In the genomic region with DNA sequence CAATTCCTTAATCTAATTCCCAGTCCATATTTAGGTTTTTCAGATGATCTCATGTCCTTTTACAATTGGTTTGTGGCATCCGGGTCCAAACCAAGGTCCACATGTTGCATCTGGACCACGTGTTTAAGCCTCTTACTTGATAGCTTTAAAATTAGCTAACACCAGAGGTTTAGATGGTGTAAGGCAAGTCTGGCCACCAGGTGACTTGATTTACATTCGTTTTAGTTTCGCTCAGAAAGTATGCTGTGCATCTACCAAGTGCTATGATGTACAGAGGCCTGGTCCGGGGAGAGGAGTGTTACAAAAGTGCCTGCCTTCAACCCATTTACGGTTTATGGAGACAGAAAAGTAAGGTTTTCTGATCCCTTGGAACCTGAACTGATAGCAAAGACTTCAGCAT, we compare ENCODE assay signal across 8 cellular contexts. TPM values are rescaled to one million over a fixed set of nuclear protein-coding genes. Genes with fewer than 3 reads are reported as not detected.
DNase-seq lines count a peak whose midpoint lies in the region; ATAC-seq, FAIRE-seq and TF ChIP-seq lines count a peak whose summit lies in the region.

No MANE protein-coding gene starts in this region.

- H3K4me1 Mint-ChIP-seq in activated CD8-positive, alpha-beta T cell treated with anti-CD3 and anti-CD28 coated beads for 36 hours (ENCODE audit: low read depth) = peaks cover 43% of the 10 kb centered on the region

- peak overlapping the region; percentile 92 for H3K4me3 Mint-ChIP-seq in activated CD8-positive, alpha-beta T cell treated with anti-CD3 and anti-CD28 coated beads for 36 hours

- 61 to 65% (median 64%) methylated on average over 6 of the region's 6 CpGs for WGBS in small intestine, 3 donors

- H3K4me1 ChIP-seq in HUES6 (ENCODE audit: control insufficient read depth, insufficient read depth, low read length) (peaks cover 28% of the 10 kb centered on the region), foreskin keratinocyte (peaks cover 5% of the 10 kb centered on the region), small intestine (ENCODE audit: control insufficient read depth in 2 of 2, insufficient read depth in 1 of 2, low read depth in 1 of 2, low read length in 1 of 2) (peaks cover 2 to 6% of the 10 kb centered on the region in 2 donors)

- H3K9ac ChIP-seq in HUES6 (ENCODE audit: low read length) = peak overlapping the region; percentile 92

- H3K27me3 ChIP-seq in HUES6 (ENCODE audit: control insufficient read depth, insufficient read depth, low read length) = no peaks in the 10 kb centered on the region
- no peaks in the 10 kb centered on the region for H3K27me3 ChIP-seq in foreskin keratinocyte
- H3K27me3 ChIP-seq in small intestine (ENCODE audit: control insufficient read depth in 2 of 2, insufficient read depth in 2 of 2, low read length in 2 of 2) = no peaks in the 10 kb centered on the region

- intact Hi-C loops in activated CD8-positive, alpha-beta T cell treated with anti-CD3 and anti-CD28 coated beads for 36 hours (cut with micrococcal nuclease) = no loop called here

- no peaks in the 10 kb centered on the region for H3K27me3 Mint-ChIP-seq in activated CD8-positive, alpha-beta T cell treated with anti-CD3 and anti-CD28 coated beads for 36 hours

- peaks cover 22% of the 10 kb centered on the region for H3K36me3 ChIP-seq in HUES6 (ENCODE audit: control insufficient read depth, insufficient read depth, low read length)
- H3K36me3 ChIP-seq in small intestine (ENCODE audit: control insufficient read depth in 2 of 2, insufficient read depth in 2 of 2, low read length in 2 of 2) = peaks cover 0 to under 1% of the 10 kb centered on the region in 2 donors

- H3K9me3 ChIP-seq in HUES6 (ENCODE audit: control insufficient read depth, insufficient read depth, low read depth, low read length) (no peaks in the 10 kb centered on the region), small intestine (ENCODE audit: control insufficient read depth, low read depth) (no peaks in the 10 kb centered on the region)

- FAIRE-seq in small intestine (lab: Jason Lieb, UNC) = no peak

- peak; percentile 32 for TF ChIP-seq CTCF in activated CD8-positive, alpha-beta T cell treated with anti-CD3 and anti-CD28 coated beads for 36 hours (IDR thresholded peaks at IDR 0.05)
- peak; percentile 19 for TF ChIP-seq CTCF in foreskin keratinocyte (conservative IDR thresholded peaks at IDR 0.05)

- H3K4me3 ChIP-seq in HUES6 (ENCODE audit: low read depth, low read length) (peak overlapping the region; percentile 76), small intestine (ENCODE audit: low read depth in 1 of 2, low read length in 2 of 2) (no peak overlapping the region)

- peak overlapping the region; percentile 99 for H3K27ac Mint-ChIP-seq in activated CD8-positive, alpha-beta T cell treated with anti-CD3 and anti-CD28 coated beads for 36 hours

- H3K36me3 Mint-ChIP-seq in activated CD8-positive, alpha-beta T cell treated with anti-CD3 and anti-CD28 coated beads for 36 hours (ENCODE audit: low read depth) = peaks cover 28% of the 10 kb centered on the region

- ATAC-seq in activated CD8-positive, alpha-beta T cell treated with anti-CD3 and anti-CD28 coated beads for 36 hours = peak; percentile 28
- ATAC-seq in foreskin keratinocyte (no peak), HG02623 (IDR thresholded peaks at IDR 0.05; ENCODE audit: unreplicated experiment) (no peak), HG03025 (IDR thresholded peaks at IDR 0.05; ENCODE audit: low FRiP score, unreplicated experiment) (no peak)

- CTCF ChIA-PET in activated CD8-positive, alpha-beta T cell treated with anti-CD3 and anti-CD28 coated beads for 36 hours (lab: Charles Lee) = interaction anchor here (1.0 to 2.3 kb wide), 7 partner anchors 9 to 169 kb away, joined by 3 to 11 read pairs (median 4); partner anchors contain the start of gene NETO2

- POLR2A ChIA-PET in activated CD8-positive, alpha-beta T cell treated with anti-CD3 and anti-CD28 coated beads for 36 hours (lab: Charles Lee) = interaction anchor here (0.7 to 3.5 kb wide), 8 partner anchors 9 to 1392 kb away, joined by 3 to 39 read pairs (median 5); no protein-coding TSS in a partner anchor

- H3K9me3 Mint-ChIP-seq in activated CD8-positive, alpha-beta T cell treated with anti-CD3 and anti-CD28 coated beads for 36 hours = no peaks in the 10 kb centered on the region

- H3K27ac ChIP-seq in HUES6 (ENCODE audit: low read depth, low read length) = peak overlapping the region; percentile 96; the same call in 1 of the 2 replicates
- H3K27ac ChIP-seq in foreskin keratinocyte = peak overlapping the region; percentile 87
- H3K27ac ChIP-seq in small intestine (ENCODE audit: low read depth in 1 of 2, low read length in 1 of 2) = peak overlapping the region; percentile 5 to 6

- DNase-seq in NCI-H146 (lab: John Stamatoyannopoulos, UW) (peak; percentile 19), NCI-H146 treated with DMSO at 0.1 percent for 48 hours (lab: John Stamatoyannopoulos, UW; ENCODE audit: unreplicated experiment) (no peak), foreskin keratinocyte (no peak), small intestine (peak; percentile 51)
- DNase-seq in activated CD8-positive, alpha-beta T cell treated with anti-CD3 and anti-CD28 coated beads for 36 hours = peak; percentile 62

RNA-seq across cellular contexts. Expression of gene DNAJA2, which starts 0.9 kb away (rescaled TPM):
- total RNA-seq in activated CD8-positive, alpha-beta T cell treated with anti-CD3 and anti-CD28 coated beads for 36 hours = 10 to 100 TPM; 68.4 to 70.2 TPM
- total RNA-seq in foreskin keratinocyte = 81.2 and 86.4 TPM in 2 replicates
- polyA plus RNA-seq in foreskin keratinocyte (38.7 and 47.0 TPM in 2 replicates), small intestine (10 to 100 TPM; 33.4 to 43.2 (median 35.7) TPM)

Comparison
In these comparisons a context has a peak if more than half of its experiments do, and no peak if none do; other contexts are left out.
1. DNase-seq: peak in NCI-H146 (single experiment), activated CD8-positive, alpha-beta T cell treated with anti-CD3 and anti-CD28 coated beads for 36 hours (single experiment) and small intestine (single experiment); none in NCI-H146 treated with DMSO at 0.1 percent for 48 hours (single experiment) and foreskin keratinocyte (0 of 2).
2. H3K27ac ChIP-seq: peak in every context shown above with its lines; median percentile 96 in HUES6; 87 in foreskin keratinocyte; 6 in small intestine.